38 cellular contexts compared by ENCODE assay signal in the genomic region with DNA sequence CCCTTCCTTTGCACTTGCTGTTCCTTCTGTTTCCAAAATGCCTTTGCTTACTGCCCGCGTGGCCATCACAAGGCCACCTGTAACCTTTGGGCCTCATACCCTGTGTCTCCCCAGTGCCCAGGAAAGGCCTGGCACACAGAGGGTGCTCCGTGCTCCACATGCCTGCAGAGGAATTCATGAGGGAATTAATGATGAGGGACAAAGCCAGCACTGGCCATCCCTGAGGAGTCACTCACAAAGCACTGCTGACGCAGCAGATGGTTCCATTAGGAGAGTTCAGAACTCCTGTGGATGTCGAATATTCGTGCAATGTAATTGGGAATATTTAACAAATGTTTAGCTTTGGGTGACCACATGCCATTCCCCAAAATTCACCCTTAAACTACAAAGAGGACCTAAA. TPM values are rescaled to one million over a fixed set of nuclear protein-coding genes. Genes with fewer than 3 reads are reported as not detected.
"Had no signal": no experiment of that assay in that cellular context is flagged by ENCODE, and none has a peak within 500 bp of the region (broad histone marks: within the 10 kb centered on the region; RNA-seq: fewer than 3 reads in every experiment).

No MANE protein-coding gene starts in this region.

- H3K4me3 Mint-ChIP-seq: immature natural killer cell; memory B cell; mesothelial cell of epicardium; naive B cell; natural killer cell treated with Interleukin-12 subunit alpha and Interleukin-12 subunit beta and Interleukin-15 and Interleukin-18, amount 100 ng/mL, for 72 hours; neural crest cell; type B pancreatic cell had no signal

- H3K9me3 Mint-ChIP-seq: immature natural killer cell; memory B cell; mesothelial cell of epicardium; naive B cell; natural killer cell treated with Interleukin-12 subunit alpha and Interleukin-12 subunit beta and Interleukin-15 and Interleukin-18, amount 100 ng/mL, for 72 hours; neural crest cell; type B pancreatic cell had no signal

- H3K4me3 ChIP-seq: coronary artery, heart left ventricle, left ventricle myocardium inferior, lung, mucosa of descending colon, prostate gland, right atrium auricular region, smooth muscle cell, stomach, thyroid gland had no signal

- H3K79me2 ChIP-seq: parathyroid adenoma had no signal

- H3K9ac ChIP-seq: parathyroid adenoma had no signal

- H2AFZ ChIP-seq: parathyroid adenoma had no signal

- DNase-seq: dermis blood vessel endothelial cell; effector memory CD4-positive, alpha-beta T cell; heart left ventricle; hippocampal formation; immature natural killer cell; islet precursor cell; kidney glomerular epithelial cell; left colon; left ventricle myocardium inferior; mucosa of descending colon; naive B cell; stimulated activated CD4-positive, alpha-beta T cell treated with anti-CD3 and anti-CD28 coated beads, Interleukin-12 subunit alpha, Interleukin-12 subunit beta, amount 100 ng/mL, for 4 hours; stimulated activated CD4-positive, alpha-beta T cell treated with anti-CD3 and anti-CD28 coated beads, Interleukin-1b, Interleukin-23, amount 100 ng/mL, for 48 hours; stimulated activated CD4-positive, alpha-beta T cell treated with anti-CD3 and anti-CD28 coated beads, Interleukin-4, amount 100 ng/mL, for 1 hour; stimulated activated CD8-positive, alpha-beta memory T cell treated with anti-CD3 and anti-CD28 coated beads, Interleukin-4, amount 100 ng/mL, for 48 hours; stimulated activated naive CD4-positive, alpha-beta T cell treated with Interleukin-2 at 50 U/mL for 16 hours; stomach; thyroid gland had no signal

- FAIRE-seq: endometrium, frontal cortex had no signal

- ATAC-seq: heart left ventricle; left colon; mucosa of descending colon; natural killer cell treated with Interleukin-12 subunit alpha and Interleukin-12 subunit beta and Interleukin-15 and Interleukin-18, amount 100 ng/mL, for 72 hours; sciatic nerve had no signal

- H3K27ac Mint-ChIP-seq: immature natural killer cell; memory B cell; mesothelial cell of epicardium; naive B cell; natural killer cell treated with Interleukin-12 subunit alpha and Interleukin-12 subunit beta and Interleukin-15 and Interleukin-18, amount 100 ng/mL, for 72 hours; type B pancreatic cell had no signal

- H3K36me3 Mint-ChIP-seq: immature natural killer cell; memory B cell; mesothelial cell of epicardium; naive B cell; natural killer cell treated with Interleukin-12 subunit alpha and Interleukin-12 subunit beta and Interleukin-15 and Interleukin-18, amount 100 ng/mL, for 72 hours; type B pancreatic cell had no signal

- H3K4me2 ChIP-seq: smooth muscle cell had no signal

- H3K9me3 ChIP-seq: heart left ventricle, left ventricle myocardium inferior, mucosa of descending colon, neutrophil, prostate gland, right atrium auricular region, stomach, thyroid gland had no signal

- H3K4me1 Mint-ChIP-seq: immature natural killer cell, memory B cell, mesothelial cell of epicardium, naive B cell, neural crest cell had no signal

- H3K27me3 ChIP-seq: neutrophil, right atrium auricular region, stomach, thyroid gland had no signal

- H3K27ac ChIP-seq: coronary artery, heart left ventricle, left ventricle myocardium inferior, neutrophil, parathyroid adenoma, prostate gland, right atrium auricular region, stomach, thyroid gland had no signal

- H3K4me1 ChIP-seq: heart left ventricle, left ventricle myocardium inferior, parathyroid adenoma, right atrium auricular region, thyroid gland had no signal

- H3K36me3 ChIP-seq: heart left ventricle, left ventricle myocardium inferior, neutrophil, prostate gland, right atrium auricular region, stomach, thyroid gland had no signal

RNA-seq across cellular contexts. Expression of gene PRMT8, which starts 49.6 kb away (rescaled TPM):
- total RNA-seq: dermis blood vessel endothelial cell; fibroblast of villous mesenchyme; heart left ventricle; left colon; mesothelial cell of epicardium; natural killer cell treated with Interleukin-12 subunit alpha and Interleukin-12 subunit beta and Interleukin-15 and Interleukin-18, amount 100 ng/mL, for 72 hours; omental fat pad; sciatic nerve; smooth muscle cell; stomach; subcutaneous adipose tissue; urinary bladder had no signal
- polyA plus RNA-seq: esophagus, heart left ventricle, immature natural killer cell, smooth muscle cell, stomach, urinary bladder had no signal
